Comparison of ENCODE assay signal across 8 cellular contexts in the genomic region with DNA sequence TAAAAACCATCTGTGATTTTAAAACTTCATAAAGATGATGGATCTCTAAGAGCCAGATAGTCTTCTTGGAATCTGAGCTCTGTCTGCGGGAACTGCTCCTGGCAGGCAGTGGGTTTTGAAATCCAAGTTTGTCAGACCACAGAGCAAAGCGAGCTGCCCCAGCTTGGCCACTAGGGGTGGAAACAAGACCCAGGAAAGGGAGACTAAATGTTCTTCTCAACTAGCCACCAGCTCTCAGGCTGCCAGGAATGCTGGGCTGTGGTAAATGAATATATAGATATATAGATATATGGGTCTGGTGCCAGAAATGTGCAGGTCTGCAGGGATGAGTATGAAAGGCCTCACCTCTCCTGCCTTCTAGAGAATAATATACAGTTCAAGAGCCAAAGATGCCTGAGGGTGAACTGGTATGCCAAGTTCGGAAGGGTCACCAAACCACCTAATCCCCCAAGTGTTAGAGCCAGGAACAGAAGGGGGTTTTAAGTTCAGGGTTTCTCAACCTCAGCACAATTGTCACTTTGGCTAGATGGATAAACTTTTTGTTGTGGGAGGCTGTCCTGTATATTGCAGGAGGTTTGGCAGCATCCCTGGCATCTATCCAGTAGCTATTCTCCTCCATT.
A peak's percentile ranks its signal among the peaks of the same experiment; 100 is the strongest.
DNase-seq lines count a peak whose midpoint lies in the region; ATAC-seq and TF ChIP-seq lines count a peak whose summit lies in the region.

No MANE protein-coding gene starts in this region.

- in situ Hi-C loops in Panc1 (cut with HindIII; ENCODE audit: low pct_unique_long_range_greater_than_20kb, low sequenced_read_pairs): no loop called here

- no peak overlapping the region for H3K4me3 ChIP-seq in Panc1 (ENCODE audit: low read depth in 2 of 2, low read length in 2 of 2)
- no peak overlapping the region for H3K4me3 ChIP-seq in fibroblast of the aortic adventitia (ENCODE audit: low read depth, low read length)

- DNase-seq in Panc1 (ENCODE audit: low read depth, low spot score) (no peak), fibroblast of the aortic adventitia (ENCODE audit: low read depth) (peak; percentile 87), renal cortical epithelial cell (ENCODE audit: low read depth) (peak; percentile 67), T-helper 17 cell (no peak), immature natural killer cell (no peak), NCI-H187 treated with DMSO at 0.1 percent for 48 hours (lab: John Stamatoyannopoulos, UW) (no peak)

- H3K4me1 ChIP-seq in Panc1 (ENCODE audit: control insufficient read depth, insufficient read depth, low read length): peaks cover 12% of the 10 kb centered on the region; the same call in 1 of the 2 replicates

- peaks cover 2% of the 10 kb centered on the region for H3K4me1 Mint-ChIP-seq in T-helper 17 cell
- no peaks in the 10 kb centered on the region for H3K4me1 Mint-ChIP-seq in immature natural killer cell

- H3K4me3 Mint-ChIP-seq in T-helper 17 cell: no peak overlapping the region
- H3K4me3 Mint-ChIP-seq in immature natural killer cell: no peak overlapping the region

- CTCF ChIA-PET in Panc1 (lab: Charles Lee): interaction anchor here (0.6 to 1.1 kb wide), 2 partner anchors 54 to 236 kb away, joined by 3 read pairs; no protein-coding TSS in a partner anchor

- TF ChIP-seq CTCF in GM12872 (IDR thresholded peaks at IDR 0.05; ENCODE audit: insufficient read depth, low read depth, low read length): peak; percentile 41
- peak; percentile 75 for TF ChIP-seq CTCF in Panc1 (IDR thresholded peaks at IDR 0.05)
- TF ChIP-seq CTCF in fibroblast of the aortic adventitia (IDR thresholded peaks at IDR 0.05; ENCODE audit: insufficient read depth, low read length): peak; percentile 96

- no TSS peak for BruUV-seq in Panc1 (replicated peaks; lab: Mats Ljungman, UMichigan)

- peaks cover 27% of the 10 kb centered on the region for H3K27me3 Mint-ChIP-seq in T-helper 17 cell
- H3K27me3 Mint-ChIP-seq in immature natural killer cell (ENCODE audit: low read depth in 3 of 3): peaks cover 0 to 9% (median 0%) of the 10 kb centered on the region in 3 donors

- POLR2A ChIA-PET in Panc1 (lab: Charles Lee): no interaction called here

- intact Hi-C loops in Panc1 (cut with micrococcal nuclease; ENCODE audit: unreplicated experiment): no loop called here

- no peaks in the 10 kb centered on the region for H3K27me3 ChIP-seq in Panc1 (ENCODE audit: control insufficient read depth, insufficient read depth, low read length)

- H3K36me3 Mint-ChIP-seq in T-helper 17 cell (ENCODE audit: low read depth): no peaks in the 10 kb centered on the region
- no peaks in the 10 kb centered on the region for H3K36me3 Mint-ChIP-seq in immature natural killer cell

- no peaks in the 10 kb centered on the region for H3K36me3 ChIP-seq in Panc1 (ENCODE audit: control insufficient read depth, insufficient read depth, low read length)

- no peaks in the 10 kb centered on the region for H3K9me3 Mint-ChIP-seq in immature natural killer cell

- H3K27ac Mint-ChIP-seq in T-helper 17 cell (no peak overlapping the region), immature natural killer cell (no peak overlapping the region)

- ATAC-seq in Panc1 (peak; percentile 59), T-helper 17 cell (no peak), HG02571 (IDR thresholded peaks at IDR 0.05; ENCODE audit: unreplicated experiment) (no peak)

- H3K9me3 ChIP-seq in Panc1 (ENCODE audit: control insufficient read depth, insufficient read depth, low read depth, low read length) (no peaks in the 10 kb centered on the region), T-helper 17 cell (ENCODE audit: control insufficient read depth, low read length, poor library complexity, severe bottlenecking) (no peaks in the 10 kb centered on the region)

- H3K27ac ChIP-seq in Panc1 (ENCODE audit: low read length): no peak overlapping the region

Comparison
In these comparisons a context has a peak if more than half of its experiments do, and no peak if none do; other contexts are left out.
1. CTCF ChIP-seq: peak in every context shown above with its lines; median percentile 96 in fibroblast of the aortic adventitia; 75 in Panc1; 41 in GM12872.
2. DNase-seq: peak in fibroblast of the aortic adventitia (single experiment) and renal cortical epithelial cell (single experiment); none in Panc1 (single experiment), T-helper 17 cell (0 of 3), immature natural killer cell (0 of 3) and NCI-H187 treated with DMSO at 0.1 percent for 48 hours (single experiment).